Comparison of ENCODE assay signal across 9 cellular contexts in genomic region chr11:76588455-76589325, GRCh38.
DNase-seq lines count a peak whose midpoint lies in the region; ATAC-seq lines count a peak whose summit lies in the region.
"Had no signal": no experiment of that assay in that cellular context is flagged by ENCODE, and none has a peak within 500 bp of the region (broad histone marks: within the 10 kb centered on the region; RNA-seq: fewer than 3 reads in every experiment).

No MANE protein-coding gene starts in this region.

- H3K27me3 Mint-ChIP-seq in activated T-cell treated with anti-CD3 and anti-CD28 coated beads, Interleukin-2, amount 50 U/mL, for 24 hours: peaks cover 8% of the 10 kb centered on the region

- DNase-seq in KBM-7 (peak; percentile 94), right cardiac atrium (peak; percentile 80 to 90 (median 89)), 8988T (no peak), NCI-H748 treated with DMSO at 0.1 percent for 48 hours (lab: John Stamatoyannopoulos, UW) (no peak), NCI-H146 (lab: John Stamatoyannopoulos, UW) (no peak), activated gamma-delta T cell treated with Interleukin-2 at 50 U/mL for 16 hours (no peak)
- DNase-seq in activated T-cell treated with anti-CD3 and anti-CD28 coated beads, Interleukin-2, amount 50 U/mL, for 24 hours: peak; percentile 60
- DNase-seq in stimulated activated CD4-positive, alpha-beta T cell treated with anti-CD3 and anti-CD28 coated beads, Interleukin-2, amount 100 ng/mL, for 48 hours: peak; percentile 39 to 42
- DNase-seq: naive thymus-derived CD8-positive, alpha-beta T cell had no signal

- H3K4me3 ChIP-seq in right cardiac atrium (ENCODE audit: low read length): no peak overlapping the region

- H3K27ac Mint-ChIP-seq in activated T-cell treated with anti-CD3 and anti-CD28 coated beads, Interleukin-2, amount 50 U/mL, for 24 hours: peak overlapping the region; percentile 95

- peak overlapping the region; percentile 97 for H3K27ac ChIP-seq in right cardiac atrium (ENCODE audit: low read length)

- WGBS in right cardiac atrium: 45% methylated on average over 25 of the region's 25 CpGs

- ATAC-seq in right cardiac atrium: peak; percentile 92 to 96

- H3K4me3 Mint-ChIP-seq in activated T-cell treated with anti-CD3 and anti-CD28 coated beads, Interleukin-2, amount 50 U/mL, for 24 hours: no peak overlapping the region
- H3K4me3 Mint-ChIP-seq: naive thymus-derived CD8-positive, alpha-beta T cell had no signal

- H3K4me1 ChIP-seq in right cardiac atrium (ENCODE audit: control insufficient read depth, insufficient read depth, low read length): peaks cover 2% of the 10 kb centered on the region

- H3K4me1 Mint-ChIP-seq in activated T-cell treated with anti-CD3 and anti-CD28 coated beads, Interleukin-2, amount 50 U/mL, for 24 hours (ENCODE audit: low read depth): peaks cover 33% of the 10 kb centered on the region

- in situ Hi-C loops in KBM-7 (cut with MboI; ENCODE audit: low pct_unique_long_range_greater_than_20kb, low sequenced_read_pairs): loop anchor here (25.0 kb wide), 1 partner anchor 99 kb away; no protein-coding TSS in a partner anchor

- H3K9me3 Mint-ChIP-seq in activated T-cell treated with anti-CD3 and anti-CD28 coated beads, Interleukin-2, amount 50 U/mL, for 24 hours: no peaks in the 10 kb centered on the region
- H3K9me3 Mint-ChIP-seq: naive thymus-derived CD8-positive, alpha-beta T cell had no signal

- intact Hi-C loops in right cardiac atrium (cut with DNase I): no loop called here

- no peaks in the 10 kb centered on the region for H3K27me3 ChIP-seq in right cardiac atrium (ENCODE audit: control insufficient read depth, insufficient read depth)

- no peaks in the 10 kb centered on the region for H3K9me3 ChIP-seq in right cardiac atrium (ENCODE audit: control insufficient read depth, low read length)

- no peaks in the 10 kb centered on the region for H3K36me3 Mint-ChIP-seq in activated T-cell treated with anti-CD3 and anti-CD28 coated beads, Interleukin-2, amount 50 U/mL, for 24 hours (ENCODE audit: low read depth)

Comparison
In these comparisons a context has a peak if more than half of its experiments do, and no peak if none do; other contexts are left out.
1. DNase-seq: peak in KBM-7 (single experiment), activated T-cell treated with anti-CD3 and anti-CD28 coated beads, Interleukin-2, amount 50 U/mL, for 24 hours (single experiment), right cardiac atrium (3 of 3) and stimulated activated CD4-positive, alpha-beta T cell treated with anti-CD3 and anti-CD28 coated beads, Interleukin-2, amount 100 ng/mL, for 48 hours (2 of 2); none in 8988T (single experiment), NCI-H748 treated with DMSO at 0.1 percent for 48 hours (single experiment), NCI-H146 (single experiment) and activated gamma-delta T cell treated with Interleukin-2 at 50 U/mL for 16 hours (single experiment).